In the genomic region with DNA sequence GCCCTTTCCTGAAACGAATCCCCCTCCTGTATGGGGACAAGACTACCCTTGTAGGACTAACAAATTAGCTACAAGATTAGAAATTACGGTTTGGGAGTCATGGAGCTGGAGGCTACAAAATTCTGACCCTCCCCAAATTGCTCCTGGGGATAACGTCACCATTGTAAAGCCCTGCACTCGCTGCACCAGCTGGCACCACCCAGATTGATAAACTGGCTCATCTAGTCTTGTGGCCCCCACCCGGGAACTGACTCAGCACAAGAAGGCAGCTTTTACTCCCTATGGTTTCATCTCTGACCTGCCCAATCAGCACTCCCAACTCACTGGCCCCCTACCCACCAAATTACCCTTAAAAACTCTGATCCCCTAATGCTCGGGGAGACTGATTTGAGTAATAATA, we compare ENCODE assay signal across 27 cellular contexts.
DNase-seq lines count a peak whose midpoint lies in the region; ATAC-seq and TF ChIP-seq lines count a peak whose summit lies in the region.
"Had no signal": no experiment of that assay in that cellular context is flagged by ENCODE, and none has a peak within 500 bp of the region (broad histone marks: within the 10 kb centered on the region; RNA-seq: fewer than 3 reads in every experiment).

No MANE protein-coding gene starts in this region.

- intact Hi-C loops in PC-3 (cut with micrococcal nuclease): no loop called here
- intact Hi-C loops in activated naive CD4-positive, alpha-beta T cell treated with anti-CD3 and anti-CD28 coated beads for 36 hours (cut with micrococcal nuclease): no loop called here

- ATAC-seq in PC-3 (peak; percentile 42; the same call in 1 of the 2 replicates), HG02610 (IDR thresholded peaks at IDR 0.05; ENCODE audit: unreplicated experiment) (no peak), GM21515 (IDR thresholded peaks at IDR 0.05; ENCODE audit: unreplicated experiment) (no peak)
- ATAC-seq: activated CD8-positive, alpha-beta T cell treated with anti-CD3 and anti-CD28 coated beads for 36 hours; Right ventricle myocardium inferior had no signal

- DNase-seq in GM23248: no peak
- DNase-seq in PC-3: peak; percentile 49
- DNase-seq in erythroblast (lab: John Stamatoyannopoulos, UW): peak; percentile 13 to 23
- no peak for DNase-seq in osteocyte (ENCODE audit: extremely low spot score, unreplicated experiment)
- DNase-seq in activated naive CD4-positive, alpha-beta T cell treated with anti-CD3 and anti-CD28 coated beads for 36 hours: no peak
- DNase-seq in T-helper 2 cell: no peak
- DNase-seq: activated CD4-positive, CD25-positive, alpha-beta regulatory T cell treated with anti-CD3 and anti-CD28 coated beads, Interleukin-2, amount 50 U/mL, for 72 hours; activated CD8-positive, alpha-beta T cell treated with anti-CD3 and anti-CD28 coated beads for 36 hours; activated gamma-delta T cell; activated T-cell treated with anti-CD3 and anti-CD28 coated beads for 4 hours; adrenal gland; AML-193; CD8-positive, alpha-beta memory T cell; dermis blood vessel endothelial cell; DMS79 treated with DMSO at 0.1 percent for 48 hours; GOT3; immature natural killer cell; left ventricle myocardium inferior; NCI-H1417 treated with DMSO at 0.1 percent for 48 hours; NCI-H526; stimulated activated CD4-positive, alpha-beta T cell treated with anti-CD3 and anti-CD28 coated beads, Interleukin-4, amount 100 ng/mL, for 1 hour; stimulated activated naive CD4-positive, alpha-beta T cell treated with Interleukin-2 at 50 U/mL for 16 hours had no signal

- TF ChIP-seq CTCF in PC-3 (conservative IDR thresholded peaks at IDR 0.05; ENCODE audit: low read depth, low read length): no peak
- no peak for TF ChIP-seq CTCF in osteocyte (IDR thresholded peaks at IDR 0.05)

- H3K79me2 ChIP-seq in GM23248 (ENCODE audit: insufficient read depth) (no peaks in the 10 kb centered on the region), PC-3 (ENCODE audit: low read length) (no peaks in the 10 kb centered on the region)

- H3K9me2 ChIP-seq in GM23248 (ENCODE audit: insufficient read depth): no peaks in the 10 kb centered on the region
- no peaks in the 10 kb centered on the region for H3K9me2 ChIP-seq in PC-3 (replicated peaks; ENCODE audit: low read length)

- H3K9ac ChIP-seq in GM23248 (peak overlapping the region; percentile 47), PC-3 (ENCODE audit: low read length) (peak overlapping the region; percentile 22; the same call in 1 of the 2 replicates)

- H3K4me3 ChIP-seq in GM23248: no peak overlapping the region
- H3K4me3 ChIP-seq in PC-3 (ENCODE audit: low read length): no peak overlapping the region; the same call in 1 of the 2 replicates
- H3K4me3 ChIP-seq: adrenal gland, left ventricle myocardium inferior, prostate gland, thoracic aorta had no signal

- H3K36me3 Mint-ChIP-seq in osteocyte (ENCODE audit: unreplicated experiment): peaks cover 3% of the 10 kb centered on the region
- no peaks in the 10 kb centered on the region for H3K36me3 Mint-ChIP-seq in activated naive CD4-positive, alpha-beta T cell treated with anti-CD3 and anti-CD28 coated beads for 36 hours (ENCODE audit: low read depth)
- H3K36me3 Mint-ChIP-seq: CD8-positive, alpha-beta memory T cell; immature natural killer cell had no signal

- CTCF ChIA-PET in PC-3 (lab: Charles Lee): interaction anchor here (0.6 kb wide), 1 partner anchor 44 kb away, joined by 5 read pairs; no protein-coding TSS in a partner anchor
- CTCF ChIA-PET in activated naive CD4-positive, alpha-beta T cell treated with anti-CD3 and anti-CD28 coated beads for 36 hours (lab: Charles Lee): interaction anchor here (1.6 kb wide), 1 partner anchor 13 kb away, joined by 4 read pairs; no protein-coding TSS in a partner anchor

- peaks cover 19% of the 10 kb centered on the region for H3K4me1 ChIP-seq in GM23248 (ENCODE audit: insufficient read depth)
- peaks cover 20% of the 10 kb centered on the region for H3K4me1 ChIP-seq in PC-3 (ENCODE audit: insufficient read depth, low read length)
- H3K4me1 ChIP-seq: adrenal gland, left ventricle myocardium inferior, prostate gland had no signal

- H3K36me3 ChIP-seq in GM23248 (ENCODE audit: low read depth) (no peaks in the 10 kb centered on the region), PC-3 (ENCODE audit: low read depth, low read length) (no peaks in the 10 kb centered on the region)
- H3K36me3 ChIP-seq: adrenal gland, left ventricle myocardium inferior, prostate gland, thoracic aorta had no signal

- H3K4me1 Mint-ChIP-seq in osteocyte (ENCODE audit: unreplicated experiment): peaks cover 12% of the 10 kb centered on the region
- H3K4me1 Mint-ChIP-seq in activated naive CD4-positive, alpha-beta T cell treated with anti-CD3 and anti-CD28 coated beads for 36 hours (ENCODE audit: low read depth): no peaks in the 10 kb centered on the region
- H3K4me1 Mint-ChIP-seq: CD8-positive, alpha-beta memory T cell; immature natural killer cell had no signal

- in situ Hi-C loops in GM23248 (cut with MboI): no loop called here

- POLR2A ChIA-PET in PC-3 (lab: Charles Lee; ENCODE audit: unreplicated experiment): no interaction called here

- 81 to 87% methylated on average over 6 of the region's 6 CpGs for WGBS in GM23248 (ENCODE audit: low coverage in 1 of 2, low lambda C conversion rate in 2 of 2, missing lambda C conversion rate in 2 of 2), 2 experiments

- peak overlapping the region; percentile 89 for H3K27ac ChIP-seq in GM23248
- peak overlapping the region; percentile 83 for H3K27ac ChIP-seq in PC-3 (ENCODE audit: low read length)
- H3K27ac ChIP-seq: adrenal gland, left ventricle myocardium inferior, prostate gland, thoracic aorta had no signal

- peak overlapping the region; percentile 27 for H3K4me2 ChIP-seq in GM23248 (ENCODE audit: unreplicated experiment)
- H3K4me2 ChIP-seq in PC-3 (ENCODE audit: low read length): peak overlapping the region; percentile 55

- H4K20me1 ChIP-seq in GM23248 (ENCODE audit: insufficient read depth) (no peaks in the 10 kb centered on the region), PC-3 (ENCODE audit: low read length) (no peaks in the 10 kb centered on the region)

- peaks cover 12% of the 10 kb centered on the region for H3K9me3 Mint-ChIP-seq in osteocyte (ENCODE audit: unreplicated experiment)
- peaks cover 2% of the 10 kb centered on the region for H3K9me3 Mint-ChIP-seq in activated naive CD4-positive, alpha-beta T cell treated with anti-CD3 and anti-CD28 coated beads for 36 hours
- H3K9me3 Mint-ChIP-seq: CD8-positive, alpha-beta memory T cell; immature natural killer cell had no signal

- peak overlapping the region; percentile 80 for H2AFZ ChIP-seq in GM23248
- peak overlapping the region; percentile 33; the same call in 1 of the 2 replicates for H2AFZ ChIP-seq in PC-3 (ENCODE audit: low read length)

- no peak for TF ChIP-seq POLR2A in erythroblast (IDR thresholded peaks at IDR 0.05; ENCODE audit: low read length)

- H3K27ac Mint-ChIP-seq in osteocyte (ENCODE audit: unreplicated experiment): peak overlapping the region; percentile 81
- H3K27ac Mint-ChIP-seq in activated naive CD4-positive, alpha-beta T cell treated with anti-CD3 and anti-CD28 coated beads for 36 hours: no peak overlapping the region
- H3K27ac Mint-ChIP-seq: activated CD8-positive, alpha-beta T cell treated with anti-CD3 and anti-CD28 coated beads for 36 hours; CD8-positive, alpha-beta memory T cell; immature natural killer cell had no signal

- no TSS peak for BruUV-seq in PC-3 (replicated peaks; lab: Mats Ljungman, UMichigan)

- no peak overlapping the region for H3K4me3 Mint-ChIP-seq in osteocyte (ENCODE audit: unreplicated experiment)
- no peak overlapping the region for H3K4me3 Mint-ChIP-seq in activated naive CD4-positive, alpha-beta T cell treated with anti-CD3 and anti-CD28 coated beads for 36 hours
- H3K4me3 Mint-ChIP-seq: activated CD8-positive, alpha-beta T cell treated with anti-CD3 and anti-CD28 coated beads for 36 hours; CD8-positive, alpha-beta memory T cell; immature natural killer cell had no signal

- H3F3A ChIP-seq in GM23248 (ENCODE audit: insufficient read depth) (peaks cover 19% of the 10 kb centered on the region; the same call in 1 of the 2 replicates), PC-3 (ENCODE audit: low read length, unreplicated experiment) (no peaks in the 10 kb centered on the region)

- H3K9me3 ChIP-seq in GM23248 (ENCODE audit: low read depth) (no peaks in the 10 kb centered on the region), PC-3 (ENCODE audit: low read length) (no peaks in the 10 kb centered on the region)
- H3K9me3 ChIP-seq: adrenal gland, prostate gland, thoracic aorta had no signal

- H3K27me3 ChIP-seq in GM23248 (replicated peaks; ENCODE audit: insufficient read depth): no peaks in the 10 kb centered on the region
- no peaks in the 10 kb centered on the region for H3K27me3 ChIP-seq in PC-3 (ENCODE audit: low read length)
- H3K27me3 ChIP-seq: adrenal gland had no signal

- no peaks in the 10 kb centered on the region for H3K27me3 Mint-ChIP-seq in osteocyte (ENCODE audit: unreplicated experiment)
- H3K27me3 Mint-ChIP-seq in activated naive CD4-positive, alpha-beta T cell treated with anti-CD3 and anti-CD28 coated beads for 36 hours (ENCODE audit: low read depth): peaks cover 3% of the 10 kb centered on the region

Comparison
In these comparisons a context has a peak if more than half of its experiments do, and no peak if none do; other contexts are left out.
1. DNase-seq: peak in PC-3 (single experiment) and erythroblast (2 of 2); none in GM23248 (single experiment), osteocyte (single experiment), activated naive CD4-positive, alpha-beta T cell treated with anti-CD3 and anti-CD28 coated beads for 36 hours (single experiment) and T-helper 2 cell (0 of 5).